8 cellular contexts compared by ENCODE assay signal in the genomic region with DNA sequence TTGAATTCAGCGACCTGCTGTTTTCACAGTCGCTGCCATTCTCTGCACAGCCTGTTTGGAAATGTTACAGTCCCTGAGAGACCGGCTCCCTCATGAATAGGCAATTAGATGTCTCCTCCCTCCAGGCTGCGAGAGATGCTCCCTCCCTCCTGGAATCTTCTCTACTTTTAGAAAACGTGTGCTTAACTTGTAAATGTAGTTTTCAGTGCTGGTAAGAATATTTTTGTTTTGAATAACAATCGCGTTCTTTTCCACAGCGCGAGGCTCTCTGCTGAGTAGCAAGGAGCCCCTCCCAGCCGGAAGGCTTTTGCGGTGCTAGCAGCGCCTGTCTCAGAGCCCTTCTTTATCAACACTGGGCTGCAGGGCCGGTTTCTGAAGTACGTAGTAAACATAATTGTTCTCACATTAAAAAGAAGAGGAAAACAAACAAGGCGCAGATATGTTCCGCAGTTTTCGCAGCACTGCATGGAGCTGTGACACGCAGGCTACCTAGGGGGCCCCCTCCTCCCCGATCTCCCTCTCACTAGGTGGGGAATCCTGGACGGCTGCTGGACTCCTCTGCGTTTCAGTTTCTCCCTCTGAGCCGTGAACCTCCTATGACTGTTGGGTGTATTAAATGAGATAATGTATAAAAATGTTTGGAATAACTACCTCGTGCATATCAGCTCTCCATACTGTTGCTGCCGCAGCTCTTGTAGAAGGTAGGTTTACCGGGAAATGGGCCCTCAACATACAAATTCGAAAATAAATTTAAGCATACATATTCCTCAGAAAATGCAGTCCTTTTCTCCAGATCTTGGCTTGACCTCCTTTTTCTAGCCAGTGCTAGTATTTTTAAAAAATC.
A peak's percentile ranks its signal among the peaks of the same experiment; 100 is the strongest.
DNase-seq lines count a peak whose midpoint lies in the region; ATAC-seq and TF ChIP-seq lines count a peak whose summit lies in the region.

No MANE protein-coding gene starts in this region.

- TF ChIP-seq CTCF in astrocyte of the cerebellum (IDR thresholded peaks at IDR 0.05; ENCODE audit: low read depth, low read length, missing control alignments), result peak; percentile 12
- peak; percentile 21 for TF ChIP-seq CTCF in kidney epithelial cell (IDR thresholded peaks at IDR 0.05; ENCODE audit: insufficient read depth, low read length, poor library complexity, severe bottlenecking)
- TF ChIP-seq CTCF in testis (IDR thresholded peaks at IDR 0.05), result no peak

- DNase-seq in activated T-cell treated with anti-CD3 and anti-CD28 coated beads, Interleukin-2, amount 50 U/mL, for 72 hours, result peak in 1 of 2 donors; percentile 1
- no peak for DNase-seq in activated T-cell treated with anti-CD3 and anti-CD28 coated beads, Interleukin-2, amount 50 U/mL, for 24 hours
- DNase-seq in NCI-H1092 (lab: John Stamatoyannopoulos, UW), result peak; percentile 4
- DNase-seq in astrocyte of the cerebellum (ENCODE audit: low read depth), result no peak
- no peak for DNase-seq in kidney epithelial cell (ENCODE audit: low read depth)
- DNase-seq in testis, result peak; percentile 38
- DNase-seq in NCI-H128 (lab: John Stamatoyannopoulos, UW; ENCODE audit: unreplicated experiment), result no peak
- DNase-seq in SKM-1 treated with dmso at 0.1 percent for 144 hours (lab: John Stamatoyannopoulos, UW; ENCODE audit: unreplicated experiment), result no peak

- no peaks in the 10 kb centered on the region for H3K4me1 Mint-ChIP-seq in activated T-cell treated with anti-CD3 and anti-CD28 coated beads, Interleukin-2, amount 50 U/mL, for 72 hours (ENCODE audit: low read depth)
- no peaks in the 10 kb centered on the region for H3K4me1 Mint-ChIP-seq in activated T-cell treated with anti-CD3 and anti-CD28 coated beads, Interleukin-2, amount 50 U/mL, for 24 hours (ENCODE audit: low read depth)

- no peaks in the 10 kb centered on the region for H3K9me3 ChIP-seq in testis

- H3K27me3 Mint-ChIP-seq in activated T-cell treated with anti-CD3 and anti-CD28 coated beads, Interleukin-2, amount 50 U/mL, for 72 hours (ENCODE audit: low read depth), result peaks cover 5% of the 10 kb centered on the region
- H3K27me3 Mint-ChIP-seq in activated T-cell treated with anti-CD3 and anti-CD28 coated beads, Interleukin-2, amount 50 U/mL, for 24 hours, result peaks cover 15% of the 10 kb centered on the region

- ATAC-seq in activated T-cell treated with anti-CD3 and anti-CD28 coated beads, Interleukin-2, amount 50 U/mL, for 72 hours (replicated peaks in 1 of 2), result peak; percentile 50 to 54

- no peak overlapping the region for H3K27ac Mint-ChIP-seq in activated T-cell treated with anti-CD3 and anti-CD28 coated beads, Interleukin-2, amount 50 U/mL, for 72 hours
- no peak overlapping the region for H3K27ac Mint-ChIP-seq in activated T-cell treated with anti-CD3 and anti-CD28 coated beads, Interleukin-2, amount 50 U/mL, for 24 hours

- no peak for TF ChIP-seq POLR2A in testis (IDR thresholded peaks at IDR 0.05)

- H3K9me3 Mint-ChIP-seq in activated T-cell treated with anti-CD3 and anti-CD28 coated beads, Interleukin-2, amount 50 U/mL, for 72 hours, result peaks cover 0 to 2% of the 10 kb centered on the region in 2 donors
- peaks cover 3% of the 10 kb centered on the region for H3K9me3 Mint-ChIP-seq in activated T-cell treated with anti-CD3 and anti-CD28 coated beads, Interleukin-2, amount 50 U/mL, for 24 hours

- H3K27me3 ChIP-seq in kidney epithelial cell (ENCODE audit: control insufficient read depth, insufficient read depth, low read length) (peaks cover 4% of the 10 kb centered on the region), testis (no peaks in the 10 kb centered on the region)

- no peaks in the 10 kb centered on the region for H3K36me3 Mint-ChIP-seq in activated T-cell treated with anti-CD3 and anti-CD28 coated beads, Interleukin-2, amount 50 U/mL, for 72 hours (ENCODE audit: insufficient read depth in 2 of 2)
- H3K36me3 Mint-ChIP-seq in activated T-cell treated with anti-CD3 and anti-CD28 coated beads, Interleukin-2, amount 50 U/mL, for 24 hours (ENCODE audit: low read depth), result no peaks in the 10 kb centered on the region

- intact Hi-C loops in testis (cut with DNase I; ENCODE audit: low total_unique reads), result no loop called here

- H3K36me3 ChIP-seq in kidney epithelial cell (ENCODE audit: control insufficient read depth, insufficient read depth, low read length) (no peaks in the 10 kb centered on the region), testis (ENCODE audit: low read depth, missing control alignments) (no peaks in the 10 kb centered on the region)

- WGBS in testis, 2 donors, result 6 to 9% methylated on average over 26 of the region's 26 CpGs

- no peak overlapping the region for H3K4me3 Mint-ChIP-seq in activated T-cell treated with anti-CD3 and anti-CD28 coated beads, Interleukin-2, amount 50 U/mL, for 72 hours
- no peak overlapping the region for H3K4me3 Mint-ChIP-seq in activated T-cell treated with anti-CD3 and anti-CD28 coated beads, Interleukin-2, amount 50 U/mL, for 24 hours

- in situ Hi-C loops in astrocyte of the cerebellum (cut with HindIII; ENCODE audit: low sequenced_read_pairs), result no loop called here

- H3K4me3 ChIP-seq in astrocyte of the cerebellum (ENCODE audit: low read depth, low read length) (peak overlapping the region; percentile 38), kidney epithelial cell (ENCODE audit: low read depth, low read length) (peak overlapping the region; percentile 50), testis (peak overlapping the region; percentile 12 to 40)

- H3K4me1 ChIP-seq in testis, result no peaks in the 10 kb centered on the region

- H3K27ac ChIP-seq in testis, result no peak overlapping the region

Comparison
In these comparisons a context has a peak if more than half of its experiments do, and no peak if none do; other contexts are left out.
1. DNase-seq: peak in NCI-H1092 (single experiment) and testis (single experiment); none in activated T-cell treated with anti-CD3 and anti-CD28 coated beads, Interleukin-2, amount 50 U/mL, for 24 hours (single experiment), astrocyte of the cerebellum (single experiment), kidney epithelial cell (single experiment), NCI-H128 (single experiment) and SKM-1 treated with dmso at 0.1 percent for 144 hours (single experiment).
2. CTCF ChIP-seq: peak in astrocyte of the cerebellum (single experiment) and kidney epithelial cell (single experiment); none in testis (0 of 3).
3. Peak in every context shown above with its lines, with median percentiles within 50 percentile points of each other: H3K4me3 ChIP-seq.